In genomic region chr3:134079111-134079531, GRCh38 we compare ENCODE assay signal across 26 cellular contexts. TPM values are rescaled to one million over a fixed set of nuclear protein-coding genes. Genes with fewer than 3 reads are reported as not detected.
DNase-seq lines count a peak whose midpoint lies in the region; ATAC-seq and TF ChIP-seq lines count a peak whose summit lies in the region.
"Had no signal": no experiment of that assay in that cellular context is flagged by ENCODE, and none has a peak within 500 bp of the region (broad histone marks: within the 10 kb centered on the region; RNA-seq: fewer than 3 reads in every experiment).

No MANE protein-coding gene starts in this region.

- POLR2A ChIA-PET in MCF 10A (lab: Yijun Ruan, JAX), result no interaction called here

- H3K36me3 ChIP-seq in breast epithelium (no peaks in the 10 kb centered on the region), adrenal gland (replicated peaks in 1 of 2) (no peaks in the 10 kb centered on the region), testis (ENCODE audit: low read depth, missing control alignments) (no peaks in the 10 kb centered on the region)
- H3K36me3 ChIP-seq: BLaER1, MG63 had no signal

- intact Hi-C loops in MCF 10A (cut with micrococcal nuclease) (no loop called here), breast epithelium (cut with DNase I; ENCODE audit: low total_unique reads) (no loop called here), adrenal gland (cut with DNase I) (no loop called here), testis (cut with DNase I; ENCODE audit: low total_unique reads) (no loop called here)

- H3K4me1 Mint-ChIP-seq in MCF 10A (ENCODE audit: insufficient read depth, unreplicated experiment), result no peaks in the 10 kb centered on the region
- H3K4me1 Mint-ChIP-seq: activated CD4-positive, alpha-beta T cell treated with anti-CD3 and anti-CD28 coated beads, Interleukin-2, amount 10 ng/mL, durations not matched to agents 7 days and 5 days; H9; naive B cell had no signal

- no peaks in the 10 kb centered on the region for H3K27me3 Mint-ChIP-seq in MCF 10A (ENCODE audit: insufficient read depth, unreplicated experiment)

- ATAC-seq in esophagus mucosa (no peak), HG03439 (IDR thresholded peaks at IDR 0.05; ENCODE audit: unreplicated experiment) (no peak)
- ATAC-seq: A549, left cardiac atrium had no signal

- WGBS in adrenal gland, 4 donors, result 50 to 73% (median 68%) methylated on average over 4 of the region's 4 CpGs
- 80 to 92% methylated on average over 4 of the region's 4 CpGs for WGBS in testis, 2 donors

- TF ChIP-seq CTCF in MCF 10A (IDR thresholded peaks at IDR 0.05; ENCODE audit: unreplicated experiment) (no peak), breast epithelium (IDR thresholded peaks at IDR 0.05) (no peak), adrenal gland (IDR thresholded peaks at IDR 0.05) (no peak), testis (IDR thresholded peaks at IDR 0.05) (no peak)

- no peak overlapping the region for H3K4me3 ChIP-seq in breast epithelium
- H3K4me3 ChIP-seq in adrenal gland, result no peak overlapping the region
- H3K4me3 ChIP-seq in testis, result no peak overlapping the region
- H3K4me3 ChIP-seq: A549, BLaER1, MG63 had no signal

- no peak for TF ChIP-seq POLR2A in breast epithelium (IDR thresholded peaks at IDR 0.05)
- no peak for TF ChIP-seq POLR2A in adrenal gland (IDR thresholded peaks at IDR 0.05)
- TF ChIP-seq POLR2A in testis (IDR thresholded peaks at IDR 0.05), result no peak

- H3K4me3 Mint-ChIP-seq in MCF 10A (ENCODE audit: unreplicated experiment), result no peak overlapping the region
- H3K4me3 Mint-ChIP-seq: activated CD4-positive, alpha-beta T cell treated with anti-CD3 and anti-CD28 coated beads, Interleukin-2, amount 10 ng/mL, durations not matched to agents 7 days and 5 days; activated naive CD8-positive, alpha-beta T cell treated with anti-CD3 and anti-CD28 coated beads, Interleukin-2, amount 10 ng/mL, durations not matched to agents 7 days and 5 days; H9; naive B cell had no signal

- no peak overlapping the region for H3K27ac Mint-ChIP-seq in MCF 10A (ENCODE audit: low read depth, unreplicated experiment)
- H3K27ac Mint-ChIP-seq: activated CD4-positive, alpha-beta T cell treated with anti-CD3 and anti-CD28 coated beads, Interleukin-2, amount 10 ng/mL, durations not matched to agents 7 days and 5 days; activated naive CD8-positive, alpha-beta T cell treated with anti-CD3 and anti-CD28 coated beads, Interleukin-2, amount 10 ng/mL, durations not matched to agents 7 days and 5 days; H9; naive B cell had no signal

- BruUV-seq in MCF 10A (replicated peaks; lab: Mats Ljungman, UMichigan), result no TSS peak

- H3K4me1 ChIP-seq in breast epithelium, result no peaks in the 10 kb centered on the region
- no peaks in the 10 kb centered on the region for H3K4me1 ChIP-seq in adrenal gland (replicated peaks in 1 of 2)
- no peaks in the 10 kb centered on the region for H3K4me1 ChIP-seq in testis
- H3K4me1 ChIP-seq: A549, BLaER1 had no signal

- peaks cover 7 to 13% of the 10 kb centered on the region in 2 donors for H3K9me3 ChIP-seq in breast epithelium
- H3K9me3 ChIP-seq in adrenal gland (replicated peaks in 1 of 3), result no peaks in the 10 kb centered on the region
- H3K9me3 ChIP-seq in testis, result no peaks in the 10 kb centered on the region

- CTCF ChIA-PET in MCF 10A (lab: Yijun Ruan, JAX), result interaction anchor here (1.2 kb wide), 1 partner anchor 261 kb away, joined by 4 read pairs; no protein-coding TSS in a partner anchor

- H3K27ac ChIP-seq in breast epithelium (no peak overlapping the region), adrenal gland (no peak overlapping the region), testis (no peak overlapping the region)
- H3K27ac ChIP-seq: A549, BLaER1 had no signal

- DNase-seq in MCF 10A (ENCODE audit: unreplicated experiment) (peak; percentile 24), breast epithelium (ENCODE audit: low spot score in 2 of 2) (no peak), adrenal gland (peak in 5 of 7 donors; percentile 26 to 78 (median 39)), islet precursor cell (peak; percentile 23), testis (peak; percentile 6), GF-D8 (lab: John Stamatoyannopoulos, UW) (no peak)
- DNase-seq: activated CD4-positive, alpha-beta T cell treated with anti-CD3 and anti-CD28 coated beads, Interleukin-2, amount 10 ng/mL, durations not matched to agents 7 days and 5 days; activated effector memory CD4-positive, alpha-beta T cell treated with Interleukin-2 at 50 U/mL for 16 hours; activated naive CD8-positive, alpha-beta T cell treated with anti-CD3 and anti-CD28 coated beads, Interleukin-2, amount 10 ng/mL, durations not matched to agents 7 days and 5 days; activated T-cell treated with anti-CD3 and anti-CD28 coated beads for 4 hours; COR-L47; DND-41; glutamatergic neuron; H9; left cardiac atrium; naive B cell; NCI-H2029 treated with DMSO at 0.1 percent for 48 hours; NCI-H226; NCI-H82; substantia nigra had no signal

- H3K27me3 ChIP-seq in breast epithelium (no peaks in the 10 kb centered on the region), adrenal gland (no peaks in the 10 kb centered on the region), testis (no peaks in the 10 kb centered on the region)
- H3K27me3 ChIP-seq: BLaER1, MG63 had no signal

- no peaks in the 10 kb centered on the region for H3K36me3 Mint-ChIP-seq in MCF 10A (ENCODE audit: insufficient read depth, unreplicated experiment)
- H3K36me3 Mint-ChIP-seq: activated naive CD8-positive, alpha-beta T cell treated with anti-CD3 and anti-CD28 coated beads, Interleukin-2, amount 10 ng/mL, durations not matched to agents 7 days and 5 days; naive B cell had no signal

- peaks cover 5% of the 10 kb centered on the region for H3K9me3 Mint-ChIP-seq in MCF 10A (ENCODE audit: unreplicated experiment)
- H3K9me3 Mint-ChIP-seq: activated CD4-positive, alpha-beta T cell treated with anti-CD3 and anti-CD28 coated beads, Interleukin-2, amount 10 ng/mL, durations not matched to agents 7 days and 5 days; activated naive CD8-positive, alpha-beta T cell treated with anti-CD3 and anti-CD28 coated beads, Interleukin-2, amount 10 ng/mL, durations not matched to agents 7 days and 5 days had no signal

RNA-seq across cellular contexts. Expression of gene SLCO2A1, which starts 49.4 kb away (rescaled TPM):
- total RNA-seq in MCF 10A (2022), result 0.59 and 1.0 TPM in 2 replicates
- 10 to 100 TPM in 1 of 3 donors, 1 to 10 TPM in 2; 4.2 to 11.1 (median 7.5) TPM for total RNA-seq in breast epithelium
- total RNA-seq in adrenal gland, result 100 to 1,000 TPM in 2 of 8 donors, 10 to 100 TPM in 6; 13.4 to 141 (median 38.3) TPM
- 10 to 100 TPM; 21.0 to 67.8 (median 25.4) TPM for polyA plus RNA-seq in adrenal gland
- total RNA-seq in testis, result 1 to 10 TPM; 2.2 to 2.5 TPM
- 5.3 TPM for polyA plus RNA-seq in testis (ENCODE audit: insufficient read depth, low read depth, low replicate concordance)
- total RNA-seq in esophagus mucosa, result 17.6 TPM
- total RNA-seq: activated CD4-positive, alpha-beta T cell treated with anti-CD3 and anti-CD28 coated beads, Interleukin-2, amount 10 ng/mL, durations not matched to agents 7 days and 5 days; activated naive CD8-positive, alpha-beta T cell treated with anti-CD3 and anti-CD28 coated beads, Interleukin-2, amount 10 ng/mL, durations not matched to agents 7 days and 5 days; T-helper 2 cell treated with Interferon-gamma antibody and Interleukin-4, amounts not matched to agents 100 ng/mL and 5 ng/mL, for 36 hours had no signal

Comparison
In these comparisons a context has a peak if more than half of its experiments do, and no peak if none do; other contexts are left out.
1. DNase-seq: peak in MCF 10A (single experiment), adrenal gland (5 of 7), islet precursor cell (single experiment) and testis (single experiment); none in breast epithelium (0 of 2) and GF-D8 (single experiment).